In the genomic region with DNA sequence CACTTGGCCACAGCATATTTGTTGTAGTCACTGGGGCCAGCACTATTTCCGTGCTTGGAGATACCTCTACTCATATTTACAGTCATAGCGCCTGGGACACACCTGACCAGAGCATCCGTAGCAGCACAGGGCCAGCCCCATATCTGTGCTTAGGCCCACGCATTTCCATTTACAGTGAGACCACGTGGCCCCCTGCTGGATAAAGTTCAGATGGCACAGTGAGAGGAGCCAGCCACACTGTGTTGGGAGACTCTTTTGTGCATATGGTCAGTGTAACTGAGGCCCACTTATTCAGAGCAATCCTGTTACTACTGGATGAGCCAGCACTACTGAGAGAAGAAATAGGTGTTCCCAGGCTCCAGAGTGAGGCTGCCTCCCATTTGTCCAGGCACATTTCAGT, we compare ENCODE assay signal across 8 cellular contexts.
A peak's percentile ranks its signal among the peaks of the same experiment; 100 is the strongest.
DNase-seq lines count a peak whose midpoint lies in the region; ATAC-seq and TF ChIP-seq lines count a peak whose summit lies in the region.

No MANE protein-coding gene starts in this region.

- H3K27me3 ChIP-seq in psoas muscle (ENCODE audit: insufficient read depth in 3 of 3, low read length in 2 of 3), result peaks cover 0 to 3% (median 0%) of the 10 kb centered on the region in 3 donors

- peak; percentile 43 for TF ChIP-seq CTCF in foreskin fibroblast (IDR thresholded peaks at IDR 0.05; ENCODE audit: low read depth, low read length)
- peak; percentile 17 for TF ChIP-seq CTCF in psoas muscle (IDR thresholded peaks at IDR 0.05)

- H3K36me3 ChIP-seq in psoas muscle (ENCODE audit: insufficient read depth in 1 of 2, low read depth in 1 of 2), result no peaks in the 10 kb centered on the region

- ATAC-seq in GM21576 (IDR thresholded peaks at IDR 0.05; ENCODE audit: unreplicated experiment), result peak; percentile 88
- ATAC-seq in psoas muscle, result peak in 1 of 4 donors; percentile 44

- H3K9me3 ChIP-seq in psoas muscle, result no peaks in the 10 kb centered on the region

- H3K27ac ChIP-seq in psoas muscle, result no peak overlapping the region

- H3K4me1 ChIP-seq in psoas muscle, result no peaks in the 10 kb centered on the region

- H3K4me3 ChIP-seq in foreskin fibroblast (ENCODE audit: low read depth in 1 of 2, low read length in 2 of 2), result no peak overlapping the region
- no peak overlapping the region for H3K4me3 ChIP-seq in psoas muscle

- intact Hi-C loops in psoas muscle (cut with DNase I), result loop anchor here in 1 of 2 donors (10.0 kb wide), 1 partner anchor 102 kb away; no protein-coding TSS in a partner anchor

- peak; percentile 63 for DNase-seq in activated CD8-positive, alpha-beta memory T cell treated with anti-CD3 and anti-CD28 coated beads for 24 hours
- DNase-seq in activated CD8-positive, alpha-beta memory T cell treated with anti-CD3 and anti-CD28 coated beads, Interleukin-2, amount 50 U/mL, for 4 hours, result no peak
- DNase-seq in HPDE6-E6E7 (ENCODE audit: extremely low spot score) (peak; percentile 22), UCSD-AML1 (lab: John Stamatoyannopoulos, UW; ENCODE audit: unreplicated experiment) (peak; percentile 40), foreskin fibroblast (no peak), psoas muscle (no peak), SW480 (ENCODE audit: low spot score) (no peak)

- 53 to 72% (median 55%) methylated on average over 5 of the region's 5 CpGs for WGBS in psoas muscle, 3 donors

Comparison
In these comparisons a context has a peak if more than half of its experiments do, and no peak if none do; other contexts are left out.
1. DNase-seq: peak in activated CD8-positive, alpha-beta memory T cell treated with anti-CD3 and anti-CD28 coated beads for 24 hours (single experiment), HPDE6-E6E7 (single experiment) and UCSD-AML1 (single experiment); none in activated CD8-positive, alpha-beta memory T cell treated with anti-CD3 and anti-CD28 coated beads, Interleukin-2, amount 50 U/mL, for 4 hours (single experiment), foreskin fibroblast (0 of 2), psoas muscle (0 of 2) and SW480 (single experiment).